16 cellular contexts compared by ENCODE assay signal in the genomic region with DNA sequence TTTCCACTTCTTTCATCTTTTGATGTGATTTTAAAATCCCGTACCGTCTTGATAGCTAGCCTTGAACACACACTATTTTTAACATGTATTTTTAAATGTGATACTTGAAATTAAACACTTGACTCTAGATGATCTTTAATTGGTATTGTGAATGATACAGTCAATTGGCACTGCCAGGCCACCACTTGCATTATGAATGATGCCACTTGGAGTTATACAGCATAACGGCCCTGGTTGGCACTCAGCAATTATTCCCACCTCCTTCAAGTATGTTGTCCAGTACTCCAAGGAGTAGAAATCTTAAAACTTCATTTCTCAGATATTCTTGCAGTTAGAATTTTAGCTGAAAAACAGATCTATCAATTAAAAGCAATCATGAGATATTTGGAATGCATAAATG.
"Had no signal": no experiment of that assay in that cellular context is flagged by ENCODE, and none has a peak within 500 bp of the region (broad histone marks: within the 10 kb centered on the region; RNA-seq: fewer than 3 reads in every experiment).

No MANE protein-coding gene starts in this region.

- H3K9me3 ChIP-seq: heart left ventricle, sigmoid colon, suprapubic skin, thyroid gland had no signal

- DNase-seq: effector memory CD4-positive, alpha-beta T cell; heart left ventricle; hypothalamus; kidney glomerular epithelial cell; mammary epithelial cell; natural killer cell; posterior cingulate gyrus; sigmoid colon; stimulated activated CD4-positive, alpha-beta T cell treated with anti-CD3 and anti-CD28 coated beads, Interleukin-2, amount 100 ng/mL, for 24 hours; stimulated activated naive CD8-positive, alpha-beta T cell treated with anti-CD3 and anti-CD28 coated beads, Interleukin-15, Interleukin-2, amounts not matched to agents 100 U/mL and 50 U/mL, for 24 hours; thyroid gland had no signal

- H3K27me3 ChIP-seq: heart left ventricle, sigmoid colon, suprapubic skin, thyroid gland had no signal

- H3K4me1 Mint-ChIP-seq: natural killer cell had no signal

- H3K36me3 Mint-ChIP-seq: natural killer cell, type B pancreatic cell had no signal

- H3K4me1 ChIP-seq: suprapubic skin, thyroid gland had no signal

- H3K4me3 Mint-ChIP-seq: natural killer cell, neural crest cell, type B pancreatic cell had no signal

- H3K36me3 ChIP-seq: heart left ventricle, sigmoid colon, suprapubic skin, thyroid gland had no signal

- ATAC-seq: esophagus mucosa; heart left ventricle; natural killer cell; stimulated activated naive CD8-positive, alpha-beta T cell treated with anti-CD3 and anti-CD28 coated beads, Interleukin-15, Interleukin-2, amounts not matched to agents 100 U/mL and 50 U/mL, for 24 hours had no signal

- H3K9me3 Mint-ChIP-seq: natural killer cell, type B pancreatic cell had no signal

- H3K27ac Mint-ChIP-seq: natural killer cell, type B pancreatic cell had no signal

- H3K4me3 ChIP-seq: heart left ventricle, sigmoid colon, skin epidermis, suprapubic skin, thyroid gland had no signal

- H3K27ac ChIP-seq: heart left ventricle, sigmoid colon, skin epidermis, suprapubic skin, thyroid gland had no signal
